In the genomic region with DNA sequence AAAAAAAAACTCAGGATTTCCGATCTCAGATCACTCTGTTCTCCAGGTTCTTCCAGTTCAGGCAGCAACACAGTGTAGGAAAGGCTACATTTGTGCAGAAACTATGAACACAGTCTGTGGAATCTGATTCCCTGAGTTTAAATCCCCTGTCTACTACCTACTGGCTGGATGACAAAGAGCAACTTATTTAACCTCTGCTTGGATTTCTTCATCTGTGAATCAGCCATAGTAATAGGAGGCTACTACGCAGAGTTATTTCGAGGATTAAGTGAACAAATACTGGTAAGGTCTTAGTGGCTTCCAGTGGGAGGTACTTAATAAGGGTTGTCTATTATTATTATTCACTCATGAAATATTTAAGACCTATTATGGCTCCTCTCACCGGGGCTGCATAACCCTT, we compare ENCODE assay signal across 13 cellular contexts. TPM values are rescaled to one million over a fixed set of nuclear protein-coding genes. Genes with fewer than 3 reads are reported as not detected.
DNase-seq lines count a peak whose midpoint lies in the region; ATAC-seq and TF ChIP-seq lines count a peak whose summit lies in the region.
"Had no signal": no experiment of that assay in that cellular context is flagged by ENCODE, and none has a peak within 500 bp of the region (broad histone marks: within the 10 kb centered on the region; RNA-seq: fewer than 3 reads in every experiment).

No MANE protein-coding gene starts in this region.

- DNase-seq in HCEC 1CT (peak; percentile 72), astrocyte of the spinal cord (ENCODE audit: low read depth, low spot score) (peak; percentile 45), right cardiac atrium (no peak), glomerular visceral epithelial cell (ENCODE audit: extremely low spot score) (no peak), SKM-1 (lab: John Stamatoyannopoulos, UW; ENCODE audit: unreplicated experiment) (no peak)
- no peak for DNase-seq in stimulated activated naive B cell treated with anti-CD40 and anti-IgM and Interleukin-4, amounts not matched to agents 10 μg/mL and 1 μg/mL and 100 μg/mL, for 72 hours
- DNase-seq in stimulated activated naive CD4-positive, alpha-beta T cell treated with Interleukin-2 at 50 U/mL for 16 hours (lab: John Stamatoyannopoulos, UW): no peak
- DNase-seq: activated naive CD4-positive, alpha-beta T cell treated with Interleukin-2 at 50 U/mL for 16 hours; NCI-H187 treated with DMSO at 0.1 percent for 48 hours; NCI-H774 had no signal

- no peak overlapping the region for H3K4me3 Mint-ChIP-seq in stimulated activated naive B cell treated with anti-CD40 and anti-IgM and Interleukin-4, amounts not matched to agents 10 μg/mL and 1 μg/mL and 100 μg/mL, for 72 hours

- H3K9me3 ChIP-seq in right cardiac atrium (ENCODE audit: control insufficient read depth, low read length): no peaks in the 10 kb centered on the region

- WGBS in right cardiac atrium: 60% methylated on average over 4 of the region's 4 CpGs

- intact Hi-C loops in right cardiac atrium (cut with DNase I): no loop called here

- H3K4me1 ChIP-seq in right cardiac atrium (ENCODE audit: control insufficient read depth, insufficient read depth, low read length): peaks cover 13% of the 10 kb centered on the region

- no peaks in the 10 kb centered on the region for H3K36me3 Mint-ChIP-seq in stimulated activated naive B cell treated with anti-CD40 and anti-IgM and Interleukin-4, amounts not matched to agents 10 μg/mL and 1 μg/mL and 100 μg/mL, for 72 hours

- H3K4me3 ChIP-seq in astrocyte of the spinal cord (ENCODE audit: low read depth, low read length) (no peak overlapping the region), right cardiac atrium (ENCODE audit: low read length) (no peak overlapping the region)
- H3K4me3 ChIP-seq: GM12878 had no signal

- ATAC-seq in right cardiac atrium (no peak), GM19351 (IDR thresholded peaks at IDR 0.05; ENCODE audit: unreplicated experiment) (no peak)
- no peak for ATAC-seq in stimulated activated naive B cell treated with anti-CD40 and anti-IgM and Interleukin-4, amounts not matched to agents 10 μg/mL and 1 μg/mL and 100 μg/mL, for 72 hours (replicated peaks)
- ATAC-seq: GM12878 had no signal

- TF ChIP-seq CTCF in astrocyte of the spinal cord (IDR thresholded peaks at IDR 0.05; ENCODE audit: low read depth, low read length): no peak

- H3K9me3 Mint-ChIP-seq in stimulated activated naive B cell treated with anti-CD40 and anti-IgM and Interleukin-4, amounts not matched to agents 10 μg/mL and 1 μg/mL and 100 μg/mL, for 72 hours: no peaks in the 10 kb centered on the region

- in situ Hi-C loops in astrocyte of the spinal cord (cut with HindIII; ENCODE audit: low sequenced_read_pairs): no loop called here

- no peaks in the 10 kb centered on the region for H3K27me3 Mint-ChIP-seq in stimulated activated naive B cell treated with anti-CD40 and anti-IgM and Interleukin-4, amounts not matched to agents 10 μg/mL and 1 μg/mL and 100 μg/mL, for 72 hours

- peak overlapping the region; percentile 81 for H3K27ac ChIP-seq in right cardiac atrium (ENCODE audit: low read length)
- H3K27ac ChIP-seq: C4-2B had no signal

- peaks cover 31 to 54% of the 10 kb centered on the region in 2 donors for H3K4me1 Mint-ChIP-seq in stimulated activated naive B cell treated with anti-CD40 and anti-IgM and Interleukin-4, amounts not matched to agents 10 μg/mL and 1 μg/mL and 100 μg/mL, for 72 hours

- H3K27me3 ChIP-seq in right cardiac atrium (ENCODE audit: control insufficient read depth, insufficient read depth): no peaks in the 10 kb centered on the region

- H3K27ac Mint-ChIP-seq in stimulated activated naive B cell treated with anti-CD40 and anti-IgM and Interleukin-4, amounts not matched to agents 10 μg/mL and 1 μg/mL and 100 μg/mL, for 72 hours: peak overlapping the region; percentile 5

RNA-seq across cellular contexts. Expression of a gene that starts 44.3 kb away (rescaled TPM):
- 10 to 100 TPM; 61.5 to 82.7 (median 76.2) TPM for total RNA-seq in right cardiac atrium
- polyA plus RNA-seq in right cardiac atrium: 39.8 TPM

Comparison
In these comparisons a context has a peak if more than half of its experiments do, and no peak if none do; other contexts are left out.
1. DNase-seq: peak in HCEC 1CT (single experiment) and astrocyte of the spinal cord (single experiment); none in right cardiac atrium (0 of 3), stimulated activated naive B cell treated with anti-CD40 and anti-IgM and Interleukin-4, amounts not matched to agents 10 μg/mL and 1 μg/mL and 100 μg/mL, for 72 hours (single experiment), stimulated activated naive CD4-positive, alpha-beta T cell treated with Interleukin-2 at 50 U/mL for 16 hours (single experiment), glomerular visceral epithelial cell (single experiment) and SKM-1 (single experiment).